In the genomic region with DNA sequence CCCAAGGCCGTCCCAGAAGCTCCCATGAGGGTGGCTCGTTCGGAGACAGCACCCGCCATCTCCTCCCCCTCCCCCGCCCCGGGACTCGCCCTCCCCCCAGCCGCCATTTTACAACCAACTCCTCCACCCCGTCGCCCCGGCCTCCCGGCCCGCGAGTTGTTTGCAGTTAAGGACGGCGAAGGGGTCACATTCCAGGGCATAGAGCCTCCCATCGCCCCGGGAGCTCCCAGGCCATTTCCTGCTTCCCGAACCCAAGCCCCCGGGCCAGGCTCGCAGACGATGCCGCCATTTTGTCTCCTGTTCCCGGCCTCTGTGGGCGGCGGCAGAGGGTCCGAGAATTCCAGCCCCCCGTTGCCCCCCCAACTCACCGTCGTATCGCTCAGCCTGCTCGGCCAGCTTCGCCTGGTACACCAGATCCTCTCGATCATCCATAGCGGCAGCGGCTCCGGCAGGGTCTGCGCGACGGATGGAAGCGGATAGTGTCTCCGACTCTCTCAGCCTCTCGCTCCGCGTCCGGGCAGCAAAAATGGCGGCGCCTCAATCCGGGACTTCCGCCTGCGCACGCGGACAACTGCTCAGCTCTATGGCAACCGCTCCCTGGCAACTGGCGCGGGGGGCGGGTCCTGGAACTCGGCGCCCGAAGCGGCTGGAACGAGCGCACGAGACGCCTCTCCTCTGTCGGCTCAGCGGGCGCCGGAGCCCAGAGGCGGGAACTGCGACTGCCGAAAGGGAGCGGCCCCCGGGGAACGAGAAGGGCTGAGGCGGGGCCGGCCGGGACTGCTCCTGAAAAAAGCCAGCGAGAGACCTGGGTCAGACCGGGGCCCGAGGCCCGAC, we compare ENCODE assay signal across 8 cellular contexts. TPM values are rescaled to one million over a fixed set of nuclear protein-coding genes. Genes with fewer than 3 reads are reported as not detected.
A peak's percentile ranks its signal among the peaks of the same experiment; 100 is the strongest.
DNase-seq lines count a peak whose midpoint lies in the region; ATAC-seq and TF ChIP-seq lines count a peak whose summit lies in the region.

A gene (minus strand): TSS at position 544 of the 834 bp plus-strand sequence. CDS start 112 bp downstream, at position 432.

- no peaks in the 10 kb centered on the region for H3K9me3 Mint-ChIP-seq in dendritic cell treated with granulocyte-macrophage colony-stimulating factor and Interleukin-4, amounts not matched to agents 40 ng/mL and 50 ng/mL, for 4 days

- ATAC-seq in GM19351 (IDR thresholded peaks at IDR 0.05; ENCODE audit: unreplicated experiment), result peak; percentile 90
- peak; percentile 88 for ATAC-seq in HG03521 (IDR thresholded peaks at IDR 0.05; ENCODE audit: unreplicated experiment)
- ATAC-seq in left lung, result peak; percentile 97

- H3K27ac Mint-ChIP-seq in dendritic cell treated with granulocyte-macrophage colony-stimulating factor and Interleukin-4, amounts not matched to agents 40 ng/mL and 50 ng/mL, for 4 days, result peak within 1 kb of the TSS; percentile 98

- H3K36me3 Mint-ChIP-seq in dendritic cell treated with granulocyte-macrophage colony-stimulating factor and Interleukin-4, amounts not matched to agents 40 ng/mL and 50 ng/mL, for 4 days (ENCODE audit: low read depth), result peaks cover 47% of the 10 kb centered on the region

- DNase-seq in NCI-H748 (lab: John Stamatoyannopoulos, UW; ENCODE audit: unreplicated experiment) (peak; percentile 99), left lung (peak; percentile 98 to 100)
- DNase-seq in activated CD4-positive, alpha-beta T cell treated with anti-CD3 and anti-CD28 coated beads, Interleukin-2, amount 50 U/mL, for 24 hours (ENCODE audit: low read depth in 1 of 2, low spot score in 1 of 2), result peak; percentile 93 to 95
- DNase-seq in stimulated activated CD4-positive, alpha-beta T cell treated with anti-CD3 and anti-CD28 coated beads, Interleukin-2, amount 100 ng/mL, for 48 hours, result peak; percentile 97

- H3K4me3 ChIP-seq in BLaER1 (peak within 1 kb of the TSS; percentile 82), left lung (peak within 1 kb of the TSS; percentile 71 to 87)

- TF ChIP-seq CTCF in left lung (IDR thresholded peaks at IDR 0.05), result no peak

- H3K4me1 ChIP-seq in BLaER1 (peaks cover 37% of the 10 kb centered on the region), left lung (peaks cover 14 to 57% of the 10 kb centered on the region in 2 donors)

- peaks cover 8% of the 10 kb centered on the region for H3K27me3 Mint-ChIP-seq in dendritic cell treated with granulocyte-macrophage colony-stimulating factor and Interleukin-4, amounts not matched to agents 40 ng/mL and 50 ng/mL, for 4 days

- peaks cover 42% of the 10 kb centered on the region for H3K4me1 Mint-ChIP-seq in dendritic cell treated with granulocyte-macrophage colony-stimulating factor and Interleukin-4, amounts not matched to agents 40 ng/mL and 50 ng/mL, for 4 days (ENCODE audit: low read depth)

- H3K9me3 ChIP-seq in BLaER1 (peaks cover 8% of the 10 kb centered on the region; the same call in 1 of the 2 replicates), left lung (no peaks in the 10 kb centered on the region)

- H3K27ac ChIP-seq in BLaER1 (peak within 1 kb of the TSS; percentile 99), left lung (peak within 1 kb of the TSS; percentile 92 to 95)

- H3K36me3 ChIP-seq in BLaER1, result peaks cover 28% of the 10 kb centered on the region
- peaks cover 0 to 16% of the 10 kb centered on the region in 2 donors for H3K36me3 ChIP-seq in left lung

- intact Hi-C loops in dendritic cell treated with granulocyte-macrophage colony-stimulating factor and Interleukin-4, amounts not matched to agents 40 ng/mL and 50 ng/mL, for 4 days (cut with micrococcal nuclease), result loop anchor here (5.0 kb wide), 1 partner anchor 38 kb away; no protein-coding TSS in a partner anchor
- intact Hi-C loops in left lung (cut with DNase I), result no loop called here

- peak within 1 kb of the TSS; percentile 96 for H3K9ac ChIP-seq in BLaER1

- H3K4me2 ChIP-seq in BLaER1, result peak within 1 kb of the TSS; percentile 87

- H3K4me3 Mint-ChIP-seq in dendritic cell treated with granulocyte-macrophage colony-stimulating factor and Interleukin-4, amounts not matched to agents 40 ng/mL and 50 ng/mL, for 4 days, result peak within 1 kb of the TSS; percentile 98

- peaks cover 45% of the 10 kb centered on the region for H4K20me1 ChIP-seq in BLaER1

- H3K27me3 ChIP-seq in BLaER1, result no peaks in the 10 kb centered on the region
- no peaks in the 10 kb centered on the region for H3K27me3 ChIP-seq in left lung

RNA-seq across cellular contexts. Expression of the gene that starts here (rescaled TPM):
- total RNA-seq in left lung, result 100 to 1,000 TPM; 437 to 455 TPM

Comparison
In these comparisons a context has a peak if more than half of its experiments do, and no peak if none do; other contexts are left out.
1. Peak in every context shown above with its lines: DNase-seq, ATAC-seq, H3K4me3 ChIP-seq and H3K27ac ChIP-seq.